Comparison of ENCODE assay signal across 1 cellular context in the genomic region with DNA sequence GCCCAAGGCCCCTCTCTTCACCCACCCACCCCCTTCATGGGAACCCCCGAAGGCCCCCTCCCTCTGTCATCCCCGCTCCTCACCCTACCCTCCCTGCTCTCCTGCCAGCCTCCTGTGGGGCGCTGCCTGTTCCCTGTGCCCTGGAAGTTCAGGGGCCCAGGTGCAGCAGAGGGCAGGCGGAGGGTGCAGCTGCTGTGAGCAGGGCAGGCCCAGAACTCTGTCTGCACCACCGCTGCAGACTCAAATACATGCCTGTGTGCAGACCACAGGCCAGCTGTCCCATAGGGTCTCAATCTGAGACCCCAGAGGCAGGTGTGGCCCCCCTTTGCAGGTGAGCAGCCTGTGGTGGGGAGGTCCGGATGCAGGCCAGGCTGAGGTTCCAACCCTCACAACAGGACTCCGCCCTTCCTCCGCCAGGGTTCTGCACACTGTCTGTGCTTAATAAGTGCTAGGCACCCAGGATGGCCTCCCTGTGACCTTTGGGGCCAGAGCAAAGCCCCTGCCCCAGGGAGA.
TF ChIP-seq lines count a peak whose summit lies in the region.

No MANE protein-coding gene starts in this region.

TF ChIP-seq in A549, 52 proteins besides CTCF, POLR2A, EP300 and RAD21 (continued from another document):
- no peak for TF ChIP-seq CHD4 (IDR thresholded peaks at IDR 0.05; ENCODE audit: borderline replicate concordance)
- no peak for TF ChIP-seq ESRRA (IDR thresholded peaks at IDR 0.05; ENCODE audit: borderline replicate concordance, low read length)
- TF ChIP-seq, protein P1, sequence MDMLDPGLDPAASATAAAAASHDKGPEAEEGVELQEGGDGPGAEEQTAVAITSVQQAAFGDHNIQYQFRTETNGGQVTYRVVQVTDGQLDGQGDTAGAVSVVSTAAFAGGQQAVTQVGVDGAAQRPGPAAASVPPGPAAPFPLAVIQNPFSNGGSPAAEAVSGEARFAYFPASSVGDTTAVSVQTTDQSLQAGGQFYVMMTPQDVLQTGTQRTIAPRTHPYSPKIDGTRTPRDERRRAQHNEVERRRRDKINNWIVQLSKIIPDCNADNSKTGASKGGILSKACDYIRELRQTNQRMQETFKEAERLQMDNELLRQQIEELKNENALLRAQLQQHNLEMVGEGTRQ (IDR thresholded peaks at IDR 0.05) = no peak
- TF ChIP-seq ZC3H11A (IDR thresholded peaks at IDR 0.05) = no peak
- TF ChIP-seq, protein P2, sequence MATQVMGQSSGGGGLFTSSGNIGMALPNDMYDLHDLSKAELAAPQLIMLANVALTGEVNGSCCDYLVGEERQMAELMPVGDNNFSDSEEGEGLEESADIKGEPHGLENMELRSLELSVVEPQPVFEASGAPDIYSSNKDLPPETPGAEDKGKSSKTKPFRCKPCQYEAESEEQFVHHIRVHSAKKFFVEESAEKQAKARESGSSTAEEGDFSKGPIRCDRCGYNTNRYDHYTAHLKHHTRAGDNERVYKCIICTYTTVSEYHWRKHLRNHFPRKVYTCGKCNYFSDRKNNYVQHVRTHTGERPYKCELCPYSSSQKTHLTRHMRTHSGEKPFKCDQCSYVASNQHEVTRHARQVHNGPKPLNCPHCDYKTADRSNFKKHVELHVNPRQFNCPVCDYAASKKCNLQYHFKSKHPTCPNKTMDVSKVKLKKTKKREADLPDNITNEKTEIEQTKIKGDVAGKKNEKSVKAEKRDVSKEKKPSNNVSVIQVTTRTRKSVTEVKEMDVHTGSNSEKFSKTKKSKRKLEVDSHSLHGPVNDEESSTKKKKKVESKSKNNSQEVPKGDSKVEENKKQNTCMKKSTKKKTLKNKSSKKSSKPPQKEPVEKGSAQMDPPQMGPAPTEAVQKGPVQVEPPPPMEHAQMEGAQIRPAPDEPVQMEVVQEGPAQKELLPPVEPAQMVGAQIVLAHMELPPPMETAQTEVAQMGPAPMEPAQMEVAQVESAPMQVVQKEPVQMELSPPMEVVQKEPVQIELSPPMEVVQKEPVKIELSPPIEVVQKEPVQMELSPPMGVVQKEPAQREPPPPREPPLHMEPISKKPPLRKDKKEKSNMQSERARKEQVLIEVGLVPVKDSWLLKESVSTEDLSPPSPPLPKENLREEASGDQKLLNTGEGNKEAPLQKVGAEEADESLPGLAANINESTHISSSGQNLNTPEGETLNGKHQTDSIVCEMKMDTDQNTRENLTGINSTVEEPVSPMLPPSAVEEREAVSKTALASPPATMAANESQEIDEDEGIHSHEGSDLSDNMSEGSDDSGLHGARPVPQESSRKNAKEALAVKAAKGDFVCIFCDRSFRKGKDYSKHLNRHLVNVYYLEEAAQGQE (IDR thresholded peaks at IDR 0.05) = no peak
- TF ChIP-seq, protein P3, sequence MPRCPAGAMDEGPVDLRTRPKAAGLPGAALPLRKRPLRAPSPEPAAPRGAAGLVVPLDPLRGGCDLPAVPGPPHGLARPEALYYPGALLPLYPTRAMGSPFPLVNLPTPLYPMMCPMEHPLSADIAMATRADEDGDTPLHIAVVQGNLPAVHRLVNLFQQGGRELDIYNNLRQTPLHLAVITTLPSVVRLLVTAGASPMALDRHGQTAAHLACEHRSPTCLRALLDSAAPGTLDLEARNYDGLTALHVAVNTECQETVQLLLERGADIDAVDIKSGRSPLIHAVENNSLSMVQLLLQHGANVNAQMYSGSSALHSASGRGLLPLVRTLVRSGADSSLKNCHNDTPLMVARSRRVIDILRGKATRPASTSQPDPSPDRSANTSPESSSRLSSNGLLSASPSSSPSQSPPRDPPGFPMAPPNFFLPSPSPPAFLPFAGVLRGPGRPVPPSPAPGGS (IDR thresholded peaks at IDR 0.05) = no peak
- TF ChIP-seq TFCP2L1 (CRISPR knock-in tag; IDR thresholded peaks at IDR 0.05) = no peak
